Comparison of ENCODE assay signal across 24 cellular contexts in genomic region chr17:42879596-42879985, GRCh38. TPM values are rescaled to one million over a fixed set of nuclear protein-coding genes. Genes with fewer than 3 reads are reported as not detected.
DNase-seq lines count a peak whose midpoint lies in the region; ATAC-seq and TF ChIP-seq lines count a peak whose summit lies in the region.
"Had no signal": no experiment of that assay in that cellular context is flagged by ENCODE, and none has a peak within 500 bp of the region (broad histone marks: within the 10 kb centered on the region; RNA-seq: fewer than 3 reads in every experiment).

No MANE protein-coding gene starts in this region.

- H3K9me3 ChIP-seq in osteoblast (ENCODE audit: low read depth, low read length): no peaks in the 10 kb centered on the region
- H3K9me3 ChIP-seq in body of pancreas: no peaks in the 10 kb centered on the region
- H3K9me3 ChIP-seq: sigmoid colon, thoracic aorta had no signal

- no peak for TF ChIP-seq POLR2A in body of pancreas (IDR thresholded peaks at IDR 0.05)

- 73 to 81% methylated on average over 6 of the region's 6 CpGs for WGBS in body of pancreas, 2 donors

- H4K20me1 ChIP-seq in osteoblast (ENCODE audit: insufficient read depth, low read length): no peaks in the 10 kb centered on the region

- intact Hi-C loops in body of pancreas (cut with DNase I) (no loop called here), Right ventricle myocardium inferior (cut with DNase I) (no loop called here)

- H3K4me3 ChIP-seq in fibroblast of pulmonary artery (replicated peaks; ENCODE audit: low read depth, low read length): no peak overlapping the region
- no peak overlapping the region for H3K4me3 ChIP-seq in osteoblast (ENCODE audit: insufficient read depth, low read length)
- H3K4me3 ChIP-seq in body of pancreas: no peak overlapping the region
- H3K4me3 ChIP-seq: sigmoid colon, thoracic aorta had no signal

- no peaks in the 10 kb centered on the region for H3K79me2 ChIP-seq in osteoblast (ENCODE audit: insufficient read depth, low read length)
- H3K79me2 ChIP-seq: parathyroid adenoma had no signal

- H3K36me3 ChIP-seq in osteoblast (ENCODE audit: insufficient read depth, low read length): no peaks in the 10 kb centered on the region
- no peaks in the 10 kb centered on the region for H3K36me3 ChIP-seq in body of pancreas (replicated peaks in 1 of 2; ENCODE audit: insufficient read depth in 1 of 2, low read depth in 2 of 2)
- H3K36me3 ChIP-seq: thoracic aorta had no signal

- no peak overlapping the region for H3K4me2 ChIP-seq in osteoblast (ENCODE audit: insufficient read depth, low read length)

- H2AFZ ChIP-seq in osteoblast (ENCODE audit: low read length): no peak overlapping the region
- H2AFZ ChIP-seq: parathyroid adenoma had no signal

- H3K4me1 ChIP-seq in osteoblast (ENCODE audit: insufficient read depth, low read length) (no peaks in the 10 kb centered on the region), body of pancreas (no peaks in the 10 kb centered on the region)
- H3K4me1 ChIP-seq: parathyroid adenoma, sigmoid colon had no signal

- H3K27me3 ChIP-seq in osteoblast (ENCODE audit: insufficient read depth, low read length) (peaks cover 21% of the 10 kb centered on the region), body of pancreas (no peaks in the 10 kb centered on the region)
- H3K27me3 ChIP-seq: sigmoid colon had no signal

- H3K27ac ChIP-seq in osteoblast (ENCODE audit: low read depth, low read length): no peak overlapping the region
- no peak overlapping the region for H3K27ac ChIP-seq in body of pancreas
- H3K27ac ChIP-seq: parathyroid adenoma, sigmoid colon, thoracic aorta had no signal

- TF ChIP-seq CTCF in fibroblast of pulmonary artery (IDR thresholded peaks at IDR 0.05; ENCODE audit: low read length, missing control alignments) (no peak), osteoblast (IDR thresholded peaks at IDR 0.05; ENCODE audit: extremely low read depth, low read depth, low read length) (no peak), body of pancreas (IDR thresholded peaks at IDR 0.05) (no peak)

- DNase-seq in ELR (ENCODE audit: low read depth) (peak; percentile 54), RKO (ENCODE audit: low spot score) (peak; percentile 17), fibroblast of pulmonary artery (ENCODE audit: low read depth) (peak; percentile 11), osteoblast (ENCODE audit: insufficient read length, low spot score, missing footprints) (peak; percentile 85), body of pancreas (no peak), Right ventricle myocardium inferior (ENCODE audit: missing footprints) (no peak), anterior cingulate cortex (lab: John Stamatoyannopoulos, UW) (no peak)
- no peak for DNase-seq in activated CD4-positive, alpha-beta T cell treated with anti-CD3 and anti-CD28 coated beads, Interleukin-2, amount 50 U/mL, for 1 hour
- DNase-seq: ACHN; activated CD4-positive, CD25-positive, alpha-beta regulatory T cell; activated CD8-positive, alpha-beta T cell treated with anti-CD3 and anti-CD28 coated beads for 36 hours; DMS153; effector memory CD8-positive, alpha-beta T cell; naive thymus-derived CD4-positive, alpha-beta T cell; NCI-H1092 treated with DMSO at 0.1 percent for 48 hours; NCI-H2081 treated with DMSO at 0.1 percent for 48 hours; NCI-H524; RPMI8226; sigmoid colon had no signal

- no peak for ATAC-seq in body of pancreas
- ATAC-seq in Right ventricle myocardium inferior: no peak
- ATAC-seq: activated CD8-positive, alpha-beta T cell treated with anti-CD3 and anti-CD28 coated beads for 36 hours; effector memory CD8-positive, alpha-beta T cell; HCT116; naive thymus-derived CD4-positive, alpha-beta T cell had no signal

RNA-seq across cellular contexts. Expression of gene G6PC1, which starts 21.0 kb away (rescaled TPM):
- not detected in 2 replicates for total RNA-seq in osteoblast
- 1 to 10 TPM in 1 of 2 donors, not detected in 1; 2.6 TPM for total RNA-seq in body of pancreas
- not detected for total RNA-seq in Right ventricle myocardium inferior
- total RNA-seq: activated CD8-positive, alpha-beta T cell treated with anti-CD3 and anti-CD28 coated beads for 36 hours; kidney epithelial cell; lung microvascular endothelial cell; naive thymus-derived CD4-positive, alpha-beta T cell; sigmoid colon; thoracic aorta had no signal

RNA-seq across cellular contexts. Expression of gene AOC3, which starts 28.6 kb away (rescaled TPM):
- total RNA-seq in osteoblast (under 0.01 TPM in 1 of 2 replicates, not detected in the other), body of pancreas (10 to 100 TPM in 1 of 2 donors, 1 to 10 TPM in 1; 6.5 to 55.7 TPM), Right ventricle myocardium inferior (15.1 TPM)

RNA-seq across cellular contexts. Expression of gene AOC2, which starts 35.2 kb away (rescaled TPM):
- total RNA-seq in osteoblast (0.72 and 0.88 TPM in 2 replicates), body of pancreas (1 to 10 TPM; 1.0 to 3.0 TPM), Right ventricle myocardium inferior (0.43 TPM)

RNA-seq across cellular contexts. Expression of gene PSME3, which starts 46.4 kb away (rescaled TPM):
- 79.9 and 81.1 TPM in 2 replicates for total RNA-seq in osteoblast
- total RNA-seq in body of pancreas: 10 to 100 TPM; 41.2 to 51.6 TPM
- 69.0 TPM for total RNA-seq in Right ventricle myocardium inferior

RNA-seq across cellular contexts. Expression of gene BECN1, which starts 55.5 kb away (rescaled TPM):
- total RNA-seq in osteoblast (94.8 and 104 TPM in 2 replicates), body of pancreas (10 to 100 TPM; 50.4 to 65.1 TPM), Right ventricle myocardium inferior (74.3 TPM)

Comparison
In these comparisons a context has a peak if more than half of its experiments do, and no peak if none do; other contexts are left out.
1. DNase-seq: peak in ELR (single experiment), RKO (single experiment), fibroblast of pulmonary artery (single experiment) and osteoblast (single experiment); none in body of pancreas (0 of 4), Right ventricle myocardium inferior (single experiment), activated CD4-positive, alpha-beta T cell treated with anti-CD3 and anti-CD28 coated beads, Interleukin-2, amount 50 U/mL, for 1 hour (single experiment) and anterior cingulate cortex (0 of 58).